ENCODE assay signal across 19 cellular contexts in the genomic region with DNA sequence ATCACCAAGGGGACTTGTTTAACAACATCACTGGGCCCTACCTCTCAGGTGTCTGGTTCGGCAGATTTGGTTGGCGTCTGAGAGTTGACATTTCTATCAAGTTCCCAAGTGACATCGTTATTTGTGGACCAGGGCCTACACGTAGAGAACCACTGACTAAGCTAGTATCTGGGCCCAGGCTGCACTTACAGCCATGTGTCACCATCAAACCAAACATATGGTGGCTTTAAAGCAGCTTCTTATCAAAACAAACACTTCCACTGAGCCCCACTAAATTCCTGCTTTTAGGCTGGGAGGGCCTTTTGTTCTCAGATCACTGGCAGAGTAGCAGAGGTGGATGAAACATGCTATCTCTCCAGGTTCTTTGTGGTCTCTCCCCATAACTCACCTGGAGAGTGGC.
DNase-seq lines count a peak whose midpoint lies in the region; ATAC-seq and TF ChIP-seq lines count a peak whose summit lies in the region.
"Had no signal": no experiment of that assay in that cellular context is flagged by ENCODE, and none has a peak within 500 bp of the region (broad histone marks: within the 10 kb centered on the region; RNA-seq: fewer than 3 reads in every experiment).

No MANE protein-coding gene starts in this region.

- peaks cover 64% of the 10 kb centered on the region for H3K4me1 Mint-ChIP-seq in HFFc6 (ENCODE audit: low read depth)

- TF ChIP-seq CTCF in HFFc6 (IDR thresholded peaks at IDR 0.05) (no peak), foreskin fibroblast (IDR thresholded peaks at IDR 0.05; ENCODE audit: low read depth, low read length) (no peak)

- no peak overlapping the region for H3K4me3 ChIP-seq in foreskin fibroblast (ENCODE audit: low read depth in 1 of 2, low read length in 2 of 2)

- ATAC-seq in HG02798 (IDR thresholded peaks at IDR 0.05; ENCODE audit: poor library complexity, unreplicated experiment), result no peak
- ATAC-seq in GM19452 (IDR thresholded peaks at IDR 0.05; ENCODE audit: unreplicated experiment), result no peak

- H3K27ac Mint-ChIP-seq in HFFc6, result peak overlapping the region; percentile 91

- peaks cover 6% of the 10 kb centered on the region; the same call in 1 of the 2 replicates for H3K36me3 Mint-ChIP-seq in HFFc6 (ENCODE audit: low read depth)

- no peaks in the 10 kb centered on the region; the same call in 1 of the 2 replicates for H3K27me3 Mint-ChIP-seq in HFFc6 (ENCODE audit: insufficient read depth)

- DNase-seq in DMS 273 (lab: John Stamatoyannopoulos, UW; ENCODE audit: unreplicated experiment) (peak; percentile 46), DMS 273 treated with DMSO at 0.1 percent for 48 hours (lab: John Stamatoyannopoulos, UW) (no peak), HFFc6 (peak; percentile 5), NCI-H524 treated with DMSO at 0.1 percent for 48 hours (lab: John Stamatoyannopoulos, UW) (peak; percentile 59), foreskin fibroblast (peak; percentile 41 to 50), COLO668 (lab: John Stamatoyannopoulos, UW; ENCODE audit: unreplicated experiment) (no peak)
- DNase-seq: DMS79, Karpas-422, MM.1S, NCI-H1092, NCI-H146, NCI-H2081 treated with DMSO at 0.1 percent for 48 hours, NCI-H345, OCI-M1, SHP77, SK-N-SH had no signal

- H3K4me3 Mint-ChIP-seq in HFFc6, result no peak overlapping the region
- H3K4me3 Mint-ChIP-seq: CD14-positive monocyte had no signal

- H3K9me3 Mint-ChIP-seq in HFFc6, result no peaks in the 10 kb centered on the region
- H3K9me3 Mint-ChIP-seq: CD14-positive monocyte had no signal

Comparison
In these comparisons a context has a peak if more than half of its experiments do, and no peak if none do; other contexts are left out.
1. DNase-seq: peak in DMS 273 (single experiment), HFFc6 (single experiment), NCI-H524 treated with DMSO at 0.1 percent for 48 hours (single experiment) and foreskin fibroblast (2 of 2); none in DMS 273 treated with DMSO at 0.1 percent for 48 hours (single experiment) and COLO668 (single experiment).